ENCODE assay signal across 1 cellular context in genomic region chr7:77696643-77697534, GRCh38.
TF ChIP-seq lines count a peak whose summit lies in the region.

No MANE protein-coding gene starts in this region.

TF ChIP-seq in HEK293, 187 proteins besides CTCF, POLR2A, EP300 and RAD21 (continued from another document):
- no peak for TF ChIP-seq KLF17 (tag by site-specific recombination; IDR thresholded peaks at IDR 0.05)
- peak; percentile 93 for TF ChIP-seq ZNF341 (tag by site-specific recombination; IDR thresholded peaks at IDR 0.05; ENCODE audit: low read depth)
- TF ChIP-seq KLF16 (tag by site-specific recombination; IDR thresholded peaks at IDR 0.05): no peak
- TF ChIP-seq ZSCAN5A (tag by site-specific recombination; IDR thresholded peaks at IDR 0.05): no peak
- no peak for TF ChIP-seq ZNF544 (tag by site-specific recombination; IDR thresholded peaks at IDR 0.05)
- TF ChIP-seq ZNF221 (tag by site-specific recombination; IDR thresholded peaks at IDR 0.05; ENCODE audit: borderline replicate concordance): no peak
- 0 out of 2 replicates have a peak, but pooled peaks have one; percentile 6 for TF ChIP-seq ZIC2 (tag by site-specific recombination; IDR thresholded peaks at IDR 0.05)
- no peak for TF ChIP-seq ZNF843 (tag by site-specific recombination; IDR thresholded peaks at IDR 0.05)
- TF ChIP-seq ZNF645 (tag by site-specific recombination; IDR thresholded peaks at IDR 0.05): no peak
- no peak for TF ChIP-seq ZNF561 (tag by site-specific recombination; IDR thresholded peaks at IDR 0.05; ENCODE audit: borderline replicate concordance)
- TF ChIP-seq ZBTB48 (tag by site-specific recombination; IDR thresholded peaks at IDR 0.05): no peak
- TF ChIP-seq BCL11A (tag by site-specific recombination; IDR thresholded peaks at IDR 0.05; ENCODE audit: low read depth): no peak
- TF ChIP-seq ZNF350 (tag by site-specific recombination; IDR thresholded peaks at IDR 0.05): no peak
- TF ChIP-seq, protein P1, sequence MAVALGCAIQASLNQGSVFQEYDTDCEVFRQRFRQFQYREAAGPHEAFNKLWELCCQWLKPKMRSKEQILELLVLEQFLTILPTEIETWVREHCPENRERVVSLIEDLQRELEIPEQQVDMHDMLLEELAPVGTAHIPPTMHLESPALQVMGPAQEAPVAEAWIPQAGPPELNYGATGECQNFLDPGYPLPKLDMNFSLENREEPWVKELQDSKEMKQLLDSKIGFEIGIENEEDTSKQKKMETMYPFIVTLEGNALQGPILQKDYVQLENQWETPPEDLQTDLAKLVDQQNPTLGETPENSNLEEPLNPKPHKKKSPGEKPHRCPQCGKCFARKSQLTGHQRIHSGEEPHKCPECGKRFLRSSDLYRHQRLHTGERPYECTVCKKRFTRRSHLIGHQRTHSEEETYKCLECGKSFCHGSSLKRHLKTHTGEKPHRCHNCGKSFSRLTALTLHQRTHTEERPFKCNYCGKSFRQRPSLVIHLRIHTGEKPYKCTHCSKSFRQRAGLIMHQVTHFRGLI (tag by site-specific recombination; IDR thresholded peaks at IDR 0.05): no peak
- TF ChIP-seq ZNF114 (tag by site-specific recombination; IDR thresholded peaks at IDR 0.05): no peak
- TF ChIP-seq ATF2 (tag by site-specific recombination; IDR thresholded peaks at IDR 0.05; ENCODE audit: low read depth): no peak
- TF ChIP-seq ZNF24 (tag by site-specific recombination; IDR thresholded peaks at IDR 0.05): peak; percentile 55; the same call in 1 of the 2 replicates
- TF ChIP-seq ELK4 (IDR thresholded peaks at IDR 0.05; ENCODE audit: borderline replicate concordance, low read depth, low read length): no peak
- no peak for TF ChIP-seq ZNF639 (tag by site-specific recombination; IDR thresholded peaks at IDR 0.05)
- TF ChIP-seq ZFHX2 (tag by site-specific recombination; conservative IDR thresholded peaks at IDR 0.05): peak; percentile 75
- no peak; the same call in 1 of the 2 replicates for TF ChIP-seq YY2 (tag by site-specific recombination; IDR thresholded peaks at IDR 0.05)
- no peak for TF ChIP-seq ZFP41 (tag by site-specific recombination; IDR thresholded peaks at IDR 0.05; ENCODE audit: borderline replicate concordance)
- TF ChIP-seq HOXA7 (CRISPR knock-in tag; IDR thresholded peaks at IDR 0.05; ENCODE audit: borderline replicate concordance): no peak
- no peak for TF ChIP-seq ZNF174 (tag by site-specific recombination; IDR thresholded peaks at IDR 0.05)
- TF ChIP-seq ZNF521 (tag by site-specific recombination; IDR thresholded peaks at IDR 0.05): no peak
- TF ChIP-seq KLF7 (tag by site-specific recombination; IDR thresholded peaks at IDR 0.05; ENCODE audit: borderline replicate concordance): no peak
- no peak for TF ChIP-seq ZNF391 (tag by site-specific recombination; IDR thresholded peaks at IDR 0.05; ENCODE audit: borderline replicate concordance, low read depth)
- no peak for TF ChIP-seq ZNF560 (tag by site-specific recombination; IDR thresholded peaks at IDR 0.05; ENCODE audit: borderline replicate concordance)
- no peak for TF ChIP-seq ZNF510 (tag by site-specific recombination; IDR thresholded peaks at IDR 0.05; ENCODE audit: insufficient replicate concordance)
- no peak for TF ChIP-seq BCL11B (tag by site-specific recombination; IDR thresholded peaks at IDR 0.05; ENCODE audit: low read depth)
- peak; percentile 59 for TF ChIP-seq KLF9 (tag by site-specific recombination; IDR thresholded peaks at IDR 0.05; ENCODE audit: low read depth)
- 0 out of 2 replicates have a peak, but pooled peaks have one; percentile 18 for TF ChIP-seq EGR2 (tag by site-specific recombination; IDR thresholded peaks at IDR 0.05; ENCODE audit: low read depth)
- no peak for TF ChIP-seq ZNF239 (tag by site-specific recombination; IDR thresholded peaks at IDR 0.05)
- TF ChIP-seq, protein P2, sequence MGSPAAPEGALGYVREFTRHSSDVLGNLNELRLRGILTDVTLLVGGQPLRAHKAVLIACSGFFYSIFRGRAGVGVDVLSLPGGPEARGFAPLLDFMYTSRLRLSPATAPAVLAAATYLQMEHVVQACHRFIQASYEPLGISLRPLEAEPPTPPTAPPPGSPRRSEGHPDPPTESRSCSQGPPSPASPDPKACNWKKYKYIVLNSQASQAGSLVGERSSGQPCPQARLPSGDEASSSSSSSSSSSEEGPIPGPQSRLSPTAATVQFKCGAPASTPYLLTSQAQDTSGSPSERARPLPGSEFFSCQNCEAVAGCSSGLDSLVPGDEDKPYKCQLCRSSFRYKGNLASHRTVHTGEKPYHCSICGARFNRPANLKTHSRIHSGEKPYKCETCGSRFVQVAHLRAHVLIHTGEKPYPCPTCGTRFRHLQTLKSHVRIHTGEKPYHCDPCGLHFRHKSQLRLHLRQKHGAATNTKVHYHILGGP (tag by site-specific recombination; IDR thresholded peaks at IDR 0.05): no peak
- no peak for TF ChIP-seq ZNF266 (tag by site-specific recombination; IDR thresholded peaks at IDR 0.05; ENCODE audit: low read depth)
